Comparison of ENCODE assay signal across 1 cellular context in genomic region chr18:8705941-8706544, GRCh38.
TF ChIP-seq lines count a peak whose summit lies in the region.

No MANE protein-coding gene starts in this region.

TF ChIP-seq in K562, 482 proteins besides CTCF, POLR2A, EP300 and RAD21 (continued from another document):
- no peak for TF ChIP-seq ARID4B (CRISPR knock-in tag; IDR thresholded peaks at IDR 0.05)
- TF ChIP-seq HMGN3 (IDR thresholded peaks at IDR 0.05; ENCODE audit: borderline replicate concordance, extremely low read depth, insufficient read length, low read depth, low read length), result peak; percentile 7
- 0 out of 2 replicates have a peak, but pooled peaks have one; percentile 0 for TF ChIP-seq L3MBTL2 (IDR thresholded peaks at IDR 0.05)
- peak; percentile 1; the same call in 1 of the 2 replicates for TF ChIP-seq ZBTB7A (IDR thresholded peaks at IDR 0.05; ENCODE audit: borderline replicate concordance, control insufficient read depth, low read depth, low read length)
- no peak for TF ChIP-seq SMAD1 (IDR thresholded peaks at IDR 0.05; ENCODE audit: low read depth, low read length, partially characterized antibody)
- TF ChIP-seq KAT7 (CRISPR knock-in tag; IDR thresholded peaks at IDR 0.05; ENCODE audit: borderline replicate concordance), result no peak; the same call in 1 of the 2 replicates
- TF ChIP-seq UBTF (IDR thresholded peaks at IDR 0.05; ENCODE audit: borderline replicate concordance in 1 of 2, low read depth in 2 of 2, low read length in 2 of 2), result 0 out of 4 replicates have a peak, but pooled peaks of 1 of the 2 experiments have one; percentile 2
- TF ChIP-seq KDM5B (IDR thresholded peaks at IDR 0.05; ENCODE audit: insufficient replicate concordance, low read depth, low read length), result peak; percentile 53
